8 cellular contexts compared by ENCODE assay signal in genomic region chr19:572140-572890, GRCh38. TPM values are rescaled to one million over a fixed set of nuclear protein-coding genes. Genes with fewer than 3 reads are reported as not detected.
DNase-seq lines count a peak whose midpoint lies in the region; ATAC-seq lines count a peak whose summit lies in the region.

Gene BSG (plus strand): TSS chr19:572596. CDS start chr19:572635, 39 bp downstream.

- peaks cover 2% of the 10 kb centered on the region for H3K79me1 ChIP-seq in mesendoderm (ENCODE audit: low read length)

- peak; percentile 66 for ATAC-seq in GM21381 (IDR thresholded peaks at IDR 0.05; ENCODE audit: unreplicated experiment)
- peak; percentile 84 for ATAC-seq in activated CD8-positive, alpha-beta memory T cell treated with anti-CD3 and anti-CD28 coated beads, Interleukin-2, amount 10 ng/mL, durations not matched to agents 7 days and 5 days

- H3K27me3 Mint-ChIP-seq in activated CD8-positive, alpha-beta memory T cell treated with anti-CD3 and anti-CD28 coated beads, Interleukin-2, amount 10 ng/mL, durations not matched to agents 7 days and 5 days = no peaks in the 10 kb centered on the region

- CTCF ChIA-PET in activated CD8-positive, alpha-beta memory T cell treated with anti-CD3 and anti-CD28 coated beads, Interleukin-2, amount 10 ng/mL, durations not matched to agents 7 days and 5 days (lab: Charles Lee) = interaction anchor here (1.0 to 2.2 kb wide), 4 partner anchors 12 to 114 kb away, joined by 3 to 7 read pairs (median 6); no protein-coding TSS in a partner anchor

- H3K36me3 Mint-ChIP-seq in activated CD8-positive, alpha-beta memory T cell treated with anti-CD3 and anti-CD28 coated beads, Interleukin-2, amount 10 ng/mL, durations not matched to agents 7 days and 5 days = peaks cover 3% of the 10 kb centered on the region

- peak within 1 kb of the TSS; percentile 89 for H3K23ac ChIP-seq in mesendoderm (ENCODE audit: low read length)

- no peak within 1 kb of the TSS for H2BK120ac ChIP-seq in mesendoderm (ENCODE audit: low read depth, low read length)

- H3K9ac ChIP-seq in NT2/D1 (ENCODE audit: insufficient read length, low read depth) (peak within 1 kb of the TSS; percentile 100), endocrine pancreas (ENCODE audit: control insufficient read depth, insufficient read depth, low read length) (peak within 1 kb of the TSS; percentile 90), mesendoderm (ENCODE audit: low read length) (peak within 1 kb of the TSS; percentile 97)

- no CpG with 5 or more reads among the region's 95 CpGs for WGBS in mesendoderm (ENCODE audit: extremely low coverage, insufficient coverage, low lambda C conversion rate)

- peaks cover 6% of the 10 kb centered on the region for H3K27me3 ChIP-seq in NT2/D1 (ENCODE audit: insufficient read depth, insufficient read length)
- H3K27me3 ChIP-seq in endocrine pancreas (ENCODE audit: control insufficient read depth, insufficient read depth, low read length) = no peaks in the 10 kb centered on the region
- H3K27me3 ChIP-seq in mesendoderm (ENCODE audit: insufficient read depth, low read length, poor library complexity) = no peaks in the 10 kb centered on the region

- peaks cover 15% of the 10 kb centered on the region for H3K36me3 ChIP-seq in NT2/D1 (ENCODE audit: insufficient read depth, insufficient read length, low read length)
- H3K36me3 ChIP-seq in endocrine pancreas (ENCODE audit: control insufficient read depth, insufficient read depth, low read length) = no peaks in the 10 kb centered on the region
- no peaks in the 10 kb centered on the region for H3K36me3 ChIP-seq in mesendoderm (ENCODE audit: control insufficient read depth, insufficient read depth, low read length)

- H3K9me3 Mint-ChIP-seq in activated CD8-positive, alpha-beta memory T cell treated with anti-CD3 and anti-CD28 coated beads, Interleukin-2, amount 10 ng/mL, durations not matched to agents 7 days and 5 days (ENCODE audit: low read depth) = no peaks in the 10 kb centered on the region

- peaks cover 24% of the 10 kb centered on the region for H3K4me1 ChIP-seq in NT2/D1 (ENCODE audit: insufficient read depth, insufficient read length)
- H3K4me1 ChIP-seq in endocrine pancreas (ENCODE audit: control insufficient read depth, insufficient read depth, low read length) = no peaks in the 10 kb centered on the region
- peaks cover 5% of the 10 kb centered on the region for H3K4me1 ChIP-seq in mesendoderm (ENCODE audit: control insufficient read depth, low read depth, low read length)

- H2BK5ac ChIP-seq in mesendoderm (ENCODE audit: low read length) = no peak within 1 kb of the TSS

- no peak within 1 kb of the TSS for H2BK15ac ChIP-seq in mesendoderm (replicated peaks; ENCODE audit: low read depth)

- H3K27ac ChIP-seq in mesendoderm (ENCODE audit: low read depth, low read length) = peak within 1 kb of the TSS; percentile 74

- peak within 1 kb of the TSS; percentile 96 for H3K56ac ChIP-seq in mesendoderm (ENCODE audit: low read length)

- peak within 1 kb of the TSS; percentile 81 for H3K4me3 Mint-ChIP-seq in activated CD8-positive, alpha-beta memory T cell treated with anti-CD3 and anti-CD28 coated beads, Interleukin-2, amount 10 ng/mL, durations not matched to agents 7 days and 5 days

- peak; percentile 99 for DNase-seq in COLO668 (lab: John Stamatoyannopoulos, UW; ENCODE audit: unreplicated experiment)
- DNase-seq in HUDEP-2 (lab: John Stamatoyannopoulos, UW; ENCODE audit: unreplicated experiment in 76 of 76) = peak; percentile 84 to 100 (median 99)
- peak; percentile 97 for DNase-seq in NT2/D1 (ENCODE audit: low read depth, low spot score)
- DNase-seq in activated CD8-positive, alpha-beta memory T cell treated with anti-CD3 and anti-CD28 coated beads, Interleukin-2, amount 10 ng/mL, durations not matched to agents 7 days and 5 days = peak; percentile 99
- peak; percentile 99 for DNase-seq in mesendoderm
- DNase-seq in stimulated activated CD8-positive, alpha-beta memory T cell treated with anti-CD3 and anti-CD28 coated beads, Interleukin-15, amount 100 ng/mL, for 1 hour (ENCODE audit: low read depth) = peak; percentile 97

- peak within 1 kb of the TSS; percentile 97 for H3K4me2 ChIP-seq in mesendoderm (ENCODE audit: low read length)

- no peak within 1 kb of the TSS for H4K5ac ChIP-seq in mesendoderm (ENCODE audit: low read length)

- peak within 1 kb of the TSS; percentile 66 for H2AK5ac ChIP-seq in mesendoderm (ENCODE audit: low read length)

- H3K4me3 ChIP-seq in NT2/D1 (ENCODE audit: insufficient read length, low read depth) (peak within 1 kb of the TSS; percentile 99), endocrine pancreas (ENCODE audit: control insufficient read depth, insufficient read depth, low read length) (peak within 1 kb of the TSS; percentile 50), mesendoderm (ENCODE audit: low read length) (peak within 1 kb of the TSS; percentile 87)

- peak within 1 kb of the TSS; percentile 81 for H3K4ac ChIP-seq in mesendoderm (ENCODE audit: low read depth, low read length)

- peak within 1 kb of the TSS; percentile 82 for H4K8ac ChIP-seq in mesendoderm (ENCODE audit: low read depth, low read length)

- H3K27ac Mint-ChIP-seq in activated CD8-positive, alpha-beta memory T cell treated with anti-CD3 and anti-CD28 coated beads, Interleukin-2, amount 10 ng/mL, durations not matched to agents 7 days and 5 days = peak within 1 kb of the TSS; percentile 87

- peak within 1 kb of the TSS; percentile 90 for H3K18ac ChIP-seq in mesendoderm (ENCODE audit: low read length)

- no peaks in the 10 kb centered on the region; the same call in 1 of the 2 replicates for H3K9me3 ChIP-seq in NT2/D1 (ENCODE audit: insufficient read depth, low read length)
- no peaks in the 10 kb centered on the region for H3K9me3 ChIP-seq in endocrine pancreas (ENCODE audit: control insufficient read depth, low read length)

- H3K79me2 ChIP-seq in mesendoderm (ENCODE audit: control insufficient read depth, insufficient read depth, low read length) = peaks cover 44% of the 10 kb centered on the region

- H3K4me1 Mint-ChIP-seq in activated CD8-positive, alpha-beta memory T cell treated with anti-CD3 and anti-CD28 coated beads, Interleukin-2, amount 10 ng/mL, durations not matched to agents 7 days and 5 days = peaks cover 39% of the 10 kb centered on the region

RNA-seq across cellular contexts. Expression of gene BSG, which starts in this region (rescaled TPM):
- total RNA-seq in activated CD8-positive, alpha-beta memory T cell treated with anti-CD3 and anti-CD28 coated beads, Interleukin-2, amount 10 ng/mL, durations not matched to agents 7 days and 5 days = 100 to 1,000 TPM; 206 to 225 TPM
- polyA plus RNA-seq in mesendoderm (2013, experiment 1 of 2) = 492 TPM
- 502 TPM for polyA plus RNA-seq in mesendoderm (2013, experiment 2 of 2)

Comparison
In these comparisons a context has a peak if more than half of its experiments do, and no peak if none do; other contexts are left out.
1. Peak in every context shown above with its lines: DNase-seq, ATAC-seq, H3K4me3 ChIP-seq and H3K27ac ChIP-seq.